Comparison of ENCODE assay signal across 9 cellular contexts in genomic region chr3:37957185-37957936, GRCh38. TPM values are rescaled to one million over a fixed set of nuclear protein-coding genes. Genes with fewer than 3 reads are reported as not detected.
DNase-seq lines count a peak whose midpoint lies in the region; ATAC-seq and TF ChIP-seq lines count a peak whose summit lies in the region.
"Had no signal": no experiment of that assay in that cellular context is flagged by ENCODE, and none has a peak within 500 bp of the region (broad histone marks: within the 10 kb centered on the region; RNA-seq: fewer than 3 reads in every experiment).

No MANE protein-coding gene starts in this region.

- H3K9me3 ChIP-seq in CD4-positive, alpha-beta T cell (ENCODE audit: control insufficient read depth, low read length) = no peaks in the 10 kb centered on the region
- H3K9me3 ChIP-seq in KOPT-K1 (ENCODE audit: insufficient read depth, low read length, poor library complexity, severe bottlenecking) (no peaks in the 10 kb centered on the region), neutrophil (no peaks in the 10 kb centered on the region)

- peaks cover 26 to 28% of the 10 kb centered on the region in 2 experiments for H3K4me1 ChIP-seq in neutrophil (ENCODE audit: control insufficient read depth in 1 of 2, insufficient read depth in 1 of 2, low read depth in 1 of 2, low read length in 1 of 2)

- H3K27me3 ChIP-seq in CD4-positive, alpha-beta T cell (ENCODE audit: control insufficient read depth, insufficient read depth, low read length) = no peaks in the 10 kb centered on the region
- H3K27me3 ChIP-seq in neutrophil = no peaks in the 10 kb centered on the region

- CTCF ChIA-PET in CD4-positive, alpha-beta T cell (lab: Charles Lee) = interaction anchor here (1.4 kb wide), 1 partner anchor 102 kb away, joined by 3 read pairs; no protein-coding TSS in a partner anchor

- H3K4me3 ChIP-seq in neutrophil (ENCODE audit: low read depth in 1 of 2, low read length in 1 of 2) = no peak overlapping the region

- TF ChIP-seq CTCF in CD4-positive, alpha-beta T cell (IDR thresholded peaks at IDR 0.05) = no peak
- no peak for TF ChIP-seq CTCF in neutrophil (IDR thresholded peaks at IDR 0.05)

- H3K4me1 Mint-ChIP-seq in CD4-positive, alpha-beta T cell (ENCODE audit: low read depth) = peaks cover 29% of the 10 kb centered on the region
- H3K4me1 Mint-ChIP-seq in effector memory CD8-positive, alpha-beta T cell (ENCODE audit: low read depth in 2 of 2) = peaks cover 6 to 7% of the 10 kb centered on the region in 2 donors

- no peaks in the 10 kb centered on the region for H3K27me3 Mint-ChIP-seq in CD4-positive, alpha-beta T cell
- H3K27me3 Mint-ChIP-seq in effector memory CD8-positive, alpha-beta T cell = no peaks in the 10 kb centered on the region

- H3K36me3 ChIP-seq in KOPT-K1 (ENCODE audit: insufficient read depth, low read length) (no peaks in the 10 kb centered on the region), neutrophil (no peaks in the 10 kb centered on the region)

- H3K27ac Mint-ChIP-seq in CD4-positive, alpha-beta T cell = peak overlapping the region; percentile 85
- H3K27ac Mint-ChIP-seq in effector memory CD8-positive, alpha-beta T cell = peak overlapping the region; percentile 80 to 87

- intact Hi-C loops in CD4-positive, alpha-beta T cell (cut with DNase I, micrococcal nuclease) = no loop called here

- peak overlapping the region; percentile 26 for H3K27ac ChIP-seq in CD4-positive, alpha-beta T cell (ENCODE audit: low read depth, low read length)
- peak overlapping the region; percentile 85 for H3K27ac ChIP-seq in KOPT-K1 (ENCODE audit: low read depth, low read length, poor library complexity, severe bottlenecking)
- H3K27ac ChIP-seq in neutrophil = peak overlapping the region; percentile 82

- POLR2A ChIA-PET in CD4-positive, alpha-beta T cell (lab: Charles Lee) = interaction anchor here (0.5 to 1.1 kb wide), 5 partner anchors 10 to 1458 kb away, joined by 3 to 7 read pairs (median 3); partner anchors contain the start of gene EXOG

- H3K9me3 Mint-ChIP-seq in CD4-positive, alpha-beta T cell = no peaks in the 10 kb centered on the region
- no peaks in the 10 kb centered on the region for H3K9me3 Mint-ChIP-seq in effector memory CD8-positive, alpha-beta T cell

- no peaks in the 10 kb centered on the region for H3K36me3 Mint-ChIP-seq in CD4-positive, alpha-beta T cell (ENCODE audit: low read depth)
- H3K36me3 Mint-ChIP-seq in effector memory CD8-positive, alpha-beta T cell (ENCODE audit: insufficient read depth) = no peaks in the 10 kb centered on the region

- peak; percentile 62 for ATAC-seq in CD4-positive, alpha-beta T cell (ENCODE audit: poor library complexity)
- no peak for ATAC-seq in effector memory CD8-positive, alpha-beta T cell (replicated peaks)
- no peak for ATAC-seq in HG02623 (IDR thresholded peaks at IDR 0.05; ENCODE audit: unreplicated experiment)
- ATAC-seq in GM21526 (IDR thresholded peaks at IDR 0.05; ENCODE audit: low FRiP score, unreplicated experiment) = no peak

- peak overlapping the region; percentile 40 for H3K4me3 Mint-ChIP-seq in CD4-positive, alpha-beta T cell
- no peak overlapping the region for H3K4me3 Mint-ChIP-seq in effector memory CD8-positive, alpha-beta T cell

- DNase-seq in CD4-positive, alpha-beta T cell = no peak
- DNase-seq in effector memory CD8-positive, alpha-beta T cell = no peak
- no peak for DNase-seq in NCI-H345 treated with DMSO at 0.1 percent for 48 hours (lab: John Stamatoyannopoulos, UW; ENCODE audit: unreplicated experiment)
- no peak for DNase-seq in COR-L47 (lab: John Stamatoyannopoulos, UW)
- DNase-seq: trophoblast cell had no signal

RNA-seq across cellular contexts. Expression of gene VILL, which starts 33.2 kb away (rescaled TPM):
- total RNA-seq in CD4-positive, alpha-beta T cell = 10 to 100 TPM; 23.2 to 24.4 TPM

Comparison
In these comparisons a context has a peak if more than half of its experiments do, and no peak if none do; other contexts are left out.
1. H3K27ac ChIP-seq: peak in every context shown above with its lines; median percentile 85 in KOPT-K1; 82 in neutrophil; 26 in CD4-positive, alpha-beta T cell.